ENCODE assay signal across 15 cellular contexts in the genomic region with DNA sequence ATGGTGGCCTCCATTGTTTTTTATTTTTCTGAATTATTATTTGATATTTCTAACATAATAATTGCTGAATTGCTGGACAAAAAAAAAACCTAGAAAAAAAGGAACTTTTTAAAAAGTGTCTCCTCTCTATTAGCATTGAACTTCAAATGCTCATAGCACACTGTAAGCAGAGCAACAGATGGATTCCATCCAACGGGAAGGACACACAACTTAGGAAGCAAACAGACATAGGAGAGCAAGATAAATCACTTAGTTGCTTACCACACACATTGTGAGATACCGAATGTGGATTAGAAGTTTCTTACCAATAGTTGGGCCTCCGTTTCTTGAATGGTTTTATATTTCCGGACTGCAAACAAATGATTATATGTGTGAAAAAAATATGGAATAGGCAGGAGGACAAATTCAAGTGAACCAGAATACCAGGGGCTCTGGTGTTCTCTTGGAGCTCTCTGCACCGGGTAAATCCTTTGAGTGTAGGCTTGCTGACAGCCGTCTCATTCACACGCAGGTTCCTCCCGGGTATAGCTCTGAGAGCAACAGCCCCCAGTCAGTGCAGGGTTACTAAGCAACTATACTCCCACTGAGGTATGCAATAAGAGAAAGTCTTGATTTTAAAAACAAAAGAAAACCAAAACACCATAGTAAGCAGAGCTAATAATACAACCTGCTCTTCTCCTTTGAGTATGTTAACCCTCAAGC.
"Had no signal": no experiment of that assay in that cellular context is flagged by ENCODE, and none has a peak within 500 bp of the region (broad histone marks: within the 10 kb centered on the region; RNA-seq: fewer than 3 reads in every experiment).

No MANE protein-coding gene starts in this region.

- H3K36me3 ChIP-seq: ascending aorta, heart left ventricle, transverse colon had no signal

- H3K9me3 Mint-ChIP-seq: activated naive CD8-positive, alpha-beta T cell treated with anti-CD3 and anti-CD28 coated beads, Interleukin-2, amount 50 U/mL, for 24 hours; T-cell had no signal

- H3K27ac Mint-ChIP-seq: activated naive CD8-positive, alpha-beta T cell treated with anti-CD3 and anti-CD28 coated beads, Interleukin-2, amount 50 U/mL, for 24 hours; T-cell had no signal

- DNase-seq: activated CD4-positive, alpha-beta T cell treated with anti-CD3 and anti-CD28 coated beads, Interleukin-2, amount 50 U/mL, for 1 hour; activated CD8-positive, alpha-beta memory T cell treated with anti-CD3 and anti-CD28 coated beads for 24 hours; activated naive CD4-positive, alpha-beta T cell; activated naive CD8-positive, alpha-beta T cell treated with anti-CD3 and anti-CD28 coated beads, Interleukin-2, amount 50 U/mL, for 24 hours; foreskin melanocyte; heart left ventricle; small intestine; stimulated activated CD4-positive, alpha-beta T cell treated with anti-CD3 and anti-CD28 coated beads, Interleukin-4, amount 100 ng/mL, for 4 hours; stimulated activated CD8-positive, alpha-beta memory T cell treated with anti-CD3 and anti-CD28 coated beads, Interleukin-4, amount 100 ng/mL, for 48 hours; stimulated activated naive CD4-positive, alpha-beta T cell treated with Interleukin-2 at 50 U/mL for 16 hours; T-cell; T-helper 9 cell; transverse colon had no signal

- H3K27me3 Mint-ChIP-seq: activated naive CD8-positive, alpha-beta T cell treated with anti-CD3 and anti-CD28 coated beads, Interleukin-2, amount 50 U/mL, for 24 hours; T-cell had no signal

- H3K27me3 ChIP-seq: ascending aorta, heart left ventricle, transverse colon had no signal

- H3K4me1 Mint-ChIP-seq: activated naive CD8-positive, alpha-beta T cell treated with anti-CD3 and anti-CD28 coated beads, Interleukin-2, amount 50 U/mL, for 24 hours; T-cell had no signal

- H3K9me3 ChIP-seq: ascending aorta, heart left ventricle, transverse colon had no signal

- H3K4me3 ChIP-seq: ascending aorta, heart left ventricle, SK-N-MC, transverse colon had no signal

- H3K4me1 ChIP-seq: ascending aorta, transverse colon had no signal

- H3K36me3 Mint-ChIP-seq: T-cell had no signal

- H3K4me3 Mint-ChIP-seq: activated naive CD8-positive, alpha-beta T cell treated with anti-CD3 and anti-CD28 coated beads, Interleukin-2, amount 50 U/mL, for 24 hours; T-cell had no signal

- H3K27ac ChIP-seq: ascending aorta, heart left ventricle, SK-N-MC, transverse colon had no signal
